Comparison of ENCODE assay signal across 23 cellular contexts in the genomic region with DNA sequence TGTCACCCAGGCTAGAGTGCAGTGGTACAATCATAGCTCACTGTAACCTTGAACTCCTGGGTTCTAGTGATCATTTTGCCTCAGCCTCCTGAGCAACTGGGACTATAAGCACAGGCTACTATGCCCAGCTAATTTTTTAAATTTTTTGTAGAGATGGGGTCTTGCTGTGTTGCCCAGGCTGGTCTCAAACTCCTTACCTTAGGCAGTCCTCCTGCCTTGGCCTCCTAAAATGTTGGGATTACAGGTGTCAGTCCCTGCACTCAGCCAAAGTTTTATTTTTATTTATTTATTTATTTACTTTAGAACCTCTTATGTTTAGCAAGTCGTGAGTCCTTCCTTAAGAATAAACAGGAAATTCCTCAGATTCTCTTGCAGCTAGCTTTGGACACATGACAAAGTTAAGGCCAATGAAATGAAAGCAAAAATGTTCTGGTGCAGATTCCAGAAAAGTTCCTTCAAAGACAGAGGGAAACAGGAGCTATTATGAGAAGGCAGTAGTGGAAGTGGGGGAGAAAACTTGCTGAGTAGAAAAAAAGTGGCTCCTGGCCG. TPM values are rescaled to one million over a fixed set of nuclear protein-coding genes. Genes with fewer than 3 reads are reported as not detected.
DNase-seq lines count a peak whose midpoint lies in the region; ATAC-seq, FAIRE-seq and TF ChIP-seq lines count a peak whose summit lies in the region.
"Had no signal": no experiment of that assay in that cellular context is flagged by ENCODE, and none has a peak within 500 bp of the region (broad histone marks: within the 10 kb centered on the region; RNA-seq: fewer than 3 reads in every experiment).

No MANE protein-coding gene starts in this region.

- H3K9ac ChIP-seq in DND-41 (ENCODE audit: low read depth, low read length) (no peak overlapping the region), endodermal cell (ENCODE audit: extremely low read depth, low read length, poor library complexity, severe bottlenecking) (no peak overlapping the region), PC-3 (ENCODE audit: low read length) (no peak overlapping the region)
- H3K9ac ChIP-seq: neural progenitor cell had no signal

- H3K9me2 ChIP-seq in PC-3 (replicated peaks; ENCODE audit: low read length), result no peaks in the 10 kb centered on the region

- DNase-seq in activated CD4-positive, alpha-beta T cell treated with anti-CD3 and anti-CD28 coated beads, Interleukin-2, amount 10 ng/mL, durations not matched to agents 24 days and 14 days, result no peak
- DNase-seq in activated CD4-positive, alpha-beta T cell treated with anti-CD3 and anti-CD28 coated beads, Interleukin-2, amount 50 U/mL, for 4 hours, result no peak
- DNase-seq in DND-41 (no peak), endodermal cell (peak; percentile 13), mucosa of gallbladder (ENCODE audit: low spot score) (no peak), PC-3 (no peak), frontal cortex (ENCODE audit: low spot score in 2 of 2) (no peak)
- DNase-seq in activated CD4-positive, alpha-beta memory T cell treated with anti-CD3 and anti-CD28 coated beads, Interleukin-2, amount 10 ng/mL, durations not matched to agents 7 days and 5 days, result no peak
- DNase-seq: activated B cell treated with CpG ODN at 0.5 μM for 24 hours; DMS 273 treated with DMSO at 0.1 percent for 48 hours; NCI-H1417 treated with DMSO at 0.1 percent for 48 hours; NCI-H748 treated with DMSO at 0.1 percent for 48 hours; SIG-M5; small intestine; stimulated activated CD4-positive, alpha-beta T cell treated with anti-CD3 and anti-CD28 coated beads, Interleukin-2, amount 100 ng/mL, for 48 hours; upper lobe of right lung had no signal

- no peaks in the 10 kb centered on the region for H3K79me2 ChIP-seq in DND-41 (ENCODE audit: insufficient read depth, low read length)
- H3K79me2 ChIP-seq in PC-3 (ENCODE audit: low read length), result no peaks in the 10 kb centered on the region

- no peaks in the 10 kb centered on the region for H3F3A ChIP-seq in PC-3 (ENCODE audit: low read length, unreplicated experiment)

- no peak for TF ChIP-seq CTCF in DND-41 (IDR thresholded peaks at IDR 0.05; ENCODE audit: borderline replicate concordance, extremely low read depth, low read length, poor library complexity, severe bottlenecking)
- no peak for TF ChIP-seq CTCF in endodermal cell (conservative IDR thresholded peaks at IDR 0.05)
- TF ChIP-seq CTCF in PC-3 (conservative IDR thresholded peaks at IDR 0.05; ENCODE audit: low read depth, low read length), result no peak

- BruUV-seq in PC-3 (replicated peaks; lab: Mats Ljungman, UMichigan), result no TSS peak

- H4K20me1 ChIP-seq in DND-41 (ENCODE audit: insufficient read depth, low read length) (no peaks in the 10 kb centered on the region), PC-3 (ENCODE audit: low read length) (no peaks in the 10 kb centered on the region)

- POLR2A ChIA-PET in activated CD4-positive, alpha-beta memory T cell treated with anti-CD3 and anti-CD28 coated beads, Interleukin-2, amount 10 ng/mL, durations not matched to agents 7 days and 5 days (lab: Charles Lee), result interaction anchor here (0.7 to 5.5 kb wide), 12 partner anchors 12 to 167 kb away, joined by 3 to 61 read pairs (median 4); a partner anchor contains a TSS
- POLR2A ChIA-PET in PC-3 (lab: Charles Lee; ENCODE audit: unreplicated experiment), result no interaction called here

- 67 to 94% methylated on average over 1 to 2 of the region's 2 CpGs for WGBS in endodermal cell (ENCODE audit: insufficient coverage in 1 of 2, insufficient read length in 1 of 2), 2 experiments

- no peak for ATAC-seq in DND-41 (ENCODE audit: insufficient read depth, low read depth)
- ATAC-seq in PC-3, result no peak
- ATAC-seq: A549 had no signal

- CTCF ChIA-PET in activated CD4-positive, alpha-beta memory T cell treated with anti-CD3 and anti-CD28 coated beads, Interleukin-2, amount 10 ng/mL, durations not matched to agents 7 days and 5 days (lab: Charles Lee), result interaction anchor here (0.6 to 5.4 kb wide), 12 partner anchors 8 to 171 kb away, joined by 3 to 56 read pairs (median 8); no protein-coding TSS in a partner anchor
- CTCF ChIA-PET in PC-3 (lab: Charles Lee), result interaction anchor here (1.0 kb wide), 1 partner anchor 21 kb away, joined by 4 read pairs; no protein-coding TSS in a partner anchor

- intact Hi-C loops in activated CD4-positive, alpha-beta T cell treated with anti-CD3 and anti-CD28 coated beads, Interleukin-2, amount 10 ng/mL, durations not matched to agents 24 days and 14 days (cut with micrococcal nuclease), result no loop called here
- intact Hi-C loops in PC-3 (cut with micrococcal nuclease), result no loop called here

- H3K4me1 Mint-ChIP-seq in activated CD4-positive, alpha-beta T cell treated with anti-CD3 and anti-CD28 coated beads, Interleukin-2, amount 10 ng/mL, durations not matched to agents 24 days and 14 days, result peaks cover 53% of the 10 kb centered on the region
- peaks cover 68% of the 10 kb centered on the region for H3K4me1 Mint-ChIP-seq in activated CD4-positive, alpha-beta memory T cell treated with anti-CD3 and anti-CD28 coated beads, Interleukin-2, amount 10 ng/mL, durations not matched to agents 7 days and 5 days
- H3K4me1 Mint-ChIP-seq in endodermal cell, result peaks cover 5% of the 10 kb centered on the region

- peak overlapping the region; percentile 47 for H3K4me3 Mint-ChIP-seq in activated CD4-positive, alpha-beta T cell treated with anti-CD3 and anti-CD28 coated beads, Interleukin-2, amount 10 ng/mL, durations not matched to agents 24 days and 14 days
- H3K4me3 Mint-ChIP-seq in activated CD4-positive, alpha-beta memory T cell treated with anti-CD3 and anti-CD28 coated beads, Interleukin-2, amount 10 ng/mL, durations not matched to agents 7 days and 5 days, result no peak overlapping the region
- no peak overlapping the region for H3K4me3 Mint-ChIP-seq in endodermal cell
- H3K4me3 Mint-ChIP-seq: activated B cell treated with CpG ODN at 0.5 μM for 24 hours, mesothelial cell of epicardium, neural progenitor cell had no signal

- H3K27me3 ChIP-seq in DND-41 (ENCODE audit: insufficient read depth, low read length, poor library complexity) (no peaks in the 10 kb centered on the region), endodermal cell (ENCODE audit: control insufficient read depth, insufficient read depth, low read length, poor library complexity, severe bottlenecking) (no peaks in the 10 kb centered on the region), PC-3 (ENCODE audit: low read length) (no peaks in the 10 kb centered on the region)
- H3K27me3 ChIP-seq: adrenal gland, esophagus muscularis mucosa, neural progenitor cell, upper lobe of right lung had no signal

- H2AFZ ChIP-seq in DND-41 (ENCODE audit: low read depth, low read length) (no peak overlapping the region), PC-3 (ENCODE audit: low read length) (no peak overlapping the region)
- H2AFZ ChIP-seq: neural progenitor cell had no signal

- H3K36me3 Mint-ChIP-seq in activated CD4-positive, alpha-beta T cell treated with anti-CD3 and anti-CD28 coated beads, Interleukin-2, amount 10 ng/mL, durations not matched to agents 24 days and 14 days (ENCODE audit: low read depth), result peaks cover 8% of the 10 kb centered on the region
- peaks cover 19% of the 10 kb centered on the region for H3K36me3 Mint-ChIP-seq in activated CD4-positive, alpha-beta memory T cell treated with anti-CD3 and anti-CD28 coated beads, Interleukin-2, amount 10 ng/mL, durations not matched to agents 7 days and 5 days (ENCODE audit: low read depth)
- H3K36me3 Mint-ChIP-seq in endodermal cell (ENCODE audit: low read depth), result no peaks in the 10 kb centered on the region
- H3K36me3 Mint-ChIP-seq: mesothelial cell of epicardium, neural progenitor cell had no signal

- H3K27ac ChIP-seq in DND-41 (ENCODE audit: low read length), result peak overlapping the region; percentile 66
- H3K27ac ChIP-seq in endodermal cell (ENCODE audit: low read depth, low read length), result no peak overlapping the region
- H3K27ac ChIP-seq in PC-3 (ENCODE audit: low read length), result no peak overlapping the region
- H3K27ac ChIP-seq: A549, adrenal gland, esophagus muscularis mucosa, neural progenitor cell, upper lobe of right lung had no signal

- H3K27ac Mint-ChIP-seq in activated CD4-positive, alpha-beta T cell treated with anti-CD3 and anti-CD28 coated beads, Interleukin-2, amount 10 ng/mL, durations not matched to agents 24 days and 14 days, result peak overlapping the region; percentile 84
- H3K27ac Mint-ChIP-seq in activated CD4-positive, alpha-beta memory T cell treated with anti-CD3 and anti-CD28 coated beads, Interleukin-2, amount 10 ng/mL, durations not matched to agents 7 days and 5 days, result peak overlapping the region; percentile 70
- no peak overlapping the region for H3K27ac Mint-ChIP-seq in endodermal cell
- H3K27ac Mint-ChIP-seq: activated B cell treated with CpG ODN at 0.5 μM for 24 hours, mesothelial cell of epicardium, neural progenitor cell had no signal

- H3K4me2 ChIP-seq in DND-41 (ENCODE audit: insufficient read depth, low read length), result no peak overlapping the region
- no peak overlapping the region for H3K4me2 ChIP-seq in PC-3 (ENCODE audit: low read length)
- H3K4me2 ChIP-seq: A549, neural progenitor cell had no signal

- H3K9me3 ChIP-seq in DND-41 (ENCODE audit: insufficient read depth, low read length, severe bottlenecking) (no peaks in the 10 kb centered on the region), endodermal cell (ENCODE audit: control insufficient read depth, low read length) (no peaks in the 10 kb centered on the region), PC-3 (ENCODE audit: low read length) (no peaks in the 10 kb centered on the region)
- H3K9me3 ChIP-seq: A549, adrenal gland, esophagus muscularis mucosa, upper lobe of right lung had no signal

- H3K9me3 Mint-ChIP-seq in activated CD4-positive, alpha-beta T cell treated with anti-CD3 and anti-CD28 coated beads, Interleukin-2, amount 10 ng/mL, durations not matched to agents 24 days and 14 days, result peaks cover 5% of the 10 kb centered on the region
- H3K9me3 Mint-ChIP-seq in activated CD4-positive, alpha-beta memory T cell treated with anti-CD3 and anti-CD28 coated beads, Interleukin-2, amount 10 ng/mL, durations not matched to agents 7 days and 5 days, result peaks cover 9% of the 10 kb centered on the region
- no peaks in the 10 kb centered on the region for H3K9me3 Mint-ChIP-seq in endodermal cell
- H3K9me3 Mint-ChIP-seq: activated B cell treated with CpG ODN at 0.5 μM for 24 hours, neural progenitor cell had no signal

- H3K4me3 ChIP-seq in DND-41 (ENCODE audit: low read depth in 1 of 2, low read length in 2 of 2) (no peak overlapping the region), endodermal cell (ENCODE audit: low read length) (no peak overlapping the region), PC-3 (ENCODE audit: low read length) (no peak overlapping the region)
- H3K4me3 ChIP-seq: A549, adrenal gland, esophagus muscularis mucosa, neural progenitor cell, upper lobe of right lung had no signal

- peaks cover 77% of the 10 kb centered on the region for H3K4me1 ChIP-seq in DND-41 (ENCODE audit: insufficient read depth, low read length)
- H3K4me1 ChIP-seq in endodermal cell (ENCODE audit: control insufficient read depth, insufficient read depth, low read length), result no peaks in the 10 kb centered on the region
- no peaks in the 10 kb centered on the region for H3K4me1 ChIP-seq in PC-3 (ENCODE audit: insufficient read depth, low read length)
- H3K4me1 ChIP-seq: A549, adrenal gland, neural progenitor cell had no signal

- no peaks in the 10 kb centered on the region for H3K36me3 ChIP-seq in DND-41 (ENCODE audit: insufficient read depth, low read length)
- H3K36me3 ChIP-seq in endodermal cell (ENCODE audit: control insufficient read depth, insufficient read depth, low read length), result no peaks in the 10 kb centered on the region
- H3K36me3 ChIP-seq in PC-3 (ENCODE audit: low read depth, low read length), result no peaks in the 10 kb centered on the region
- H3K36me3 ChIP-seq: adrenal gland, esophagus muscularis mucosa, neural progenitor cell, upper lobe of right lung had no signal

- FAIRE-seq in frontal cortex (lab: Jason Lieb, UNC), result no peak
- FAIRE-seq: A549, GM12892, H54, small intestine had no signal

- no peaks in the 10 kb centered on the region for H3K27me3 Mint-ChIP-seq in activated CD4-positive, alpha-beta T cell treated with anti-CD3 and anti-CD28 coated beads, Interleukin-2, amount 10 ng/mL, durations not matched to agents 24 days and 14 days
- H3K27me3 Mint-ChIP-seq in activated CD4-positive, alpha-beta memory T cell treated with anti-CD3 and anti-CD28 coated beads, Interleukin-2, amount 10 ng/mL, durations not matched to agents 7 days and 5 days, result no peaks in the 10 kb centered on the region
- no peaks in the 10 kb centered on the region for H3K27me3 Mint-ChIP-seq in endodermal cell (ENCODE audit: insufficient read depth)
- H3K27me3 Mint-ChIP-seq: activated B cell treated with CpG ODN at 0.5 μM for 24 hours had no signal

RNA-seq across cellular contexts. Expression of a gene that starts 19.1 kb away (rescaled TPM):
- total RNA-seq in activated CD4-positive, alpha-beta T cell treated with anti-CD3 and anti-CD28 coated beads, Interleukin-2, amount 10 ng/mL, durations not matched to agents 24 days and 14 days, result 153 and 158 TPM in 2 replicates
- 100 to 1,000 TPM; 497 to 505 TPM for total RNA-seq in activated CD4-positive, alpha-beta memory T cell treated with anti-CD3 and anti-CD28 coated beads, Interleukin-2, amount 10 ng/mL, durations not matched to agents 7 days and 5 days
- total RNA-seq in endodermal cell (10 to 100 TPM; 43.9 to 65.3 TPM), mucosa of gallbladder (21.8 TPM), PC-3 (2014; rRNA removed) (74.1 and 93.3 TPM in 2 replicates), frontal cortex (20.4 TPM)
- polyA plus RNA-seq in endodermal cell (2013, experiment 1 of 2), result 46.6 TPM
- 45.2 TPM for polyA plus RNA-seq in endodermal cell (2013, experiment 2 of 2)
